ENCODE assay signal across 25 cellular contexts in the genomic region with DNA sequence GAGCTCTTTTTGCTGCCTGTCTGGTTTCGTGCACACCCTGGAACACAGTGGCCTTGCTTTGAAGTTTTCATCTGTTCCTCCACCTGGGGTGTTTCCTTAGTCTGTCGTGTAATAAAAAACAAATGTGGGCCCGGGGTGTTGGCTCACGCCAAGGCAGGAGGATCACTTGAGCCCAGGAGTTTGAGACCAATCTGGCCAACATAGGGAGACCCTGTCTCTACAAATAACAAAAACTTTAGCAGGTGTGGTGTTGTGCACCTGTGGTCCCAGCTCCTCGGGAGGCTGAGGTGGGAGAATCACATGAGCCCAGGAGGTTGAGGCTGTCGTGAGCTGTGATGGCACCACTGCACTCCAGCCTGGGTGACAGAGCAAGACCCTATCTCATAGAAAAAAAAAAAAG. TPM values are rescaled to one million over a fixed set of nuclear protein-coding genes. Genes with fewer than 3 reads are reported as not detected.
DNase-seq lines count a peak whose midpoint lies in the region; ATAC-seq, FAIRE-seq and TF ChIP-seq lines count a peak whose summit lies in the region.
"Had no signal": no experiment of that assay in that cellular context is flagged by ENCODE, and none has a peak within 500 bp of the region (broad histone marks: within the 10 kb centered on the region; RNA-seq: fewer than 3 reads in every experiment).

No MANE protein-coding gene starts in this region.

- ATAC-seq in left cardiac atrium: no peak
- ATAC-seq in sciatic nerve: no peak
- no peak for ATAC-seq in natural killer cell treated with Interleukin-12 subunit alpha and Interleukin-12 subunit beta and Interleukin-15 and Interleukin-18, amount 100 ng/mL, for 72 hours
- ATAC-seq: GM12878, HCT116 had no signal

- intact Hi-C loops in cardiac septum (cut with DNase I) (no loop called here), left cardiac atrium (cut with DNase I) (loop anchor here in 1 of 2 donors (10.0 kb wide), 1 partner anchor 74 kb away; no protein-coding TSS in a partner anchor), kidney (cut with DNase I) (no loop called here), sciatic nerve (cut with DNase I) (no loop called here)

- no peak overlapping the region for H3K27ac ChIP-seq in kidney (ENCODE audit: low read depth in 2 of 2, low read length in 2 of 2)
- H3K27ac ChIP-seq: HL-60 had no signal

- peaks cover 14% of the 10 kb centered on the region for H3K27me3 Mint-ChIP-seq in glutamatergic neuron (ENCODE audit: unreplicated experiment)
- H3K27me3 Mint-ChIP-seq in natural killer cell treated with Interleukin-12 subunit alpha and Interleukin-12 subunit beta and Interleukin-15 and Interleukin-18, amount 100 ng/mL, for 72 hours: peaks cover 24 to 29% of the 10 kb centered on the region in 2 donors

- no peak overlapping the region for H3K4me3 ChIP-seq in kidney (ENCODE audit: low read length in 2 of 2)
- H3K4me3 ChIP-seq: GM12878 had no signal

- no peak overlapping the region for H3K4me3 Mint-ChIP-seq in glutamatergic neuron (ENCODE audit: unreplicated experiment)
- no peak overlapping the region for H3K4me3 Mint-ChIP-seq in natural killer cell treated with Interleukin-12 subunit alpha and Interleukin-12 subunit beta and Interleukin-15 and Interleukin-18, amount 100 ng/mL, for 72 hours
- H3K4me3 Mint-ChIP-seq: CD4-positive, CD25-positive, alpha-beta regulatory T cell; HFFc6 had no signal

- no peak overlapping the region for H3K27ac Mint-ChIP-seq in glutamatergic neuron (ENCODE audit: unreplicated experiment)
- H3K27ac Mint-ChIP-seq in natural killer cell treated with Interleukin-12 subunit alpha and Interleukin-12 subunit beta and Interleukin-15 and Interleukin-18, amount 100 ng/mL, for 72 hours: no peak overlapping the region
- H3K27ac Mint-ChIP-seq: CD8-positive, alpha-beta memory T cell; HFFc6 had no signal

- DNase-seq in cardiac septum (ENCODE audit: low spot score): peak; percentile 59
- no peak for DNase-seq in left cardiac atrium
- DNase-seq in kidney: peak; percentile 13
- peak; percentile 13 for DNase-seq in sciatic nerve (ENCODE audit: low spot score)
- no peak for DNase-seq in glutamatergic neuron
- DNase-seq in natural killer cell treated with Interleukin-12 subunit alpha and Interleukin-12 subunit beta and Interleukin-15 and Interleukin-18, amount 100 ng/mL, for 72 hours (ENCODE audit: low spot score): no peak
- no peak for DNase-seq in NCI-H2171 treated with DMSO at 0.1 percent for 48 hours (lab: John Stamatoyannopoulos, UW)
- DNase-seq: 8988T; BE2C; C1 segment of cervical spinal cord; CD4-positive, CD25-positive, alpha-beta regulatory T cell; CD8-positive, alpha-beta memory T cell; COR-L47; DMS 273 treated with DMSO at 0.1 percent for 48 hours; DMS53; DND-41; EL; GOT3; H7; HFFc6 had no signal

- H3K9me3 Mint-ChIP-seq in glutamatergic neuron (ENCODE audit: unreplicated experiment): no peaks in the 10 kb centered on the region
- no peaks in the 10 kb centered on the region for H3K9me3 Mint-ChIP-seq in natural killer cell treated with Interleukin-12 subunit alpha and Interleukin-12 subunit beta and Interleukin-15 and Interleukin-18, amount 100 ng/mL, for 72 hours
- H3K9me3 Mint-ChIP-seq: CD8-positive, alpha-beta memory T cell; HFFc6 had no signal

- peaks cover 0 to 2% of the 10 kb centered on the region in 2 donors for H3K4me1 ChIP-seq in kidney (ENCODE audit: control insufficient read depth in 1 of 2, insufficient read depth in 1 of 2, low read depth in 1 of 2, low read length in 2 of 2)
- H3K4me1 ChIP-seq: BE2C had no signal

- H3K36me3 Mint-ChIP-seq in glutamatergic neuron (ENCODE audit: unreplicated experiment): no peaks in the 10 kb centered on the region
- H3K36me3 Mint-ChIP-seq in natural killer cell treated with Interleukin-12 subunit alpha and Interleukin-12 subunit beta and Interleukin-15 and Interleukin-18, amount 100 ng/mL, for 72 hours: no peaks in the 10 kb centered on the region
- H3K36me3 Mint-ChIP-seq: CD4-positive, CD25-positive, alpha-beta regulatory T cell; CD8-positive, alpha-beta memory T cell had no signal

- H3K36me3 ChIP-seq in kidney (ENCODE audit: control insufficient read depth in 1 of 2, insufficient read depth in 2 of 2, low read length in 2 of 2): no peaks in the 10 kb centered on the region
- H3K36me3 ChIP-seq: BE2C had no signal

- no peak overlapping the region for H3K9ac ChIP-seq in kidney (ENCODE audit: low read length in 2 of 2)

- peaks cover 2% of the 10 kb centered on the region for H3K4me1 Mint-ChIP-seq in glutamatergic neuron (ENCODE audit: low read depth, unreplicated experiment)
- H3K4me1 Mint-ChIP-seq in natural killer cell treated with Interleukin-12 subunit alpha and Interleukin-12 subunit beta and Interleukin-15 and Interleukin-18, amount 100 ng/mL, for 72 hours (ENCODE audit: low read depth in 2 of 2): peaks cover 0 to 3% of the 10 kb centered on the region in 2 donors

- FAIRE-seq in kidney (lab: Jason Lieb, UNC): no peak
- FAIRE-seq: GM12878 had no signal

- H3K9me3 ChIP-seq in kidney (ENCODE audit: control insufficient read depth in 1 of 2, low read length in 2 of 2): no peaks in the 10 kb centered on the region
- H3K9me3 ChIP-seq: BE2C had no signal

- TF ChIP-seq CTCF in kidney (IDR thresholded peaks at IDR 0.05; ENCODE audit: borderline replicate concordance, extremely low read depth, insufficient read depth): no peak
- TF ChIP-seq CTCF in glutamatergic neuron (IDR thresholded peaks at IDR 0.05; ENCODE audit: partially characterized antibody, unreplicated experiment): no peak

RNA-seq across cellular contexts. Expression of a gene that starts 4.5 kb away (rescaled TPM):
- total RNA-seq in cardiac septum (not detected), left cardiac atrium (under 1 TPM; 0.16 to 0.18 TPM), kidney (11.0 TPM), sciatic nerve (226 TPM), glutamatergic neuron (ENCODE audit: unreplicated experiment) (not detected)
- 0.65 TPM for polyA plus RNA-seq in kidney (ENCODE audit: insufficient read depth, low read depth, low replicate concordance)
- not detected for total RNA-seq in natural killer cell treated with Interleukin-12 subunit alpha and Interleukin-12 subunit beta and Interleukin-15 and Interleukin-18, amount 100 ng/mL, for 72 hours
- total RNA-seq: CD4-positive, CD25-positive, alpha-beta regulatory T cell; G401; GM12878; HFFc6; HT1080 had no signal
- polyA plus RNA-seq: CD8-positive, alpha-beta memory T cell; GM12878 had no signal

RNA-seq across cellular contexts. Expression of a gene that starts 57.7 kb away (rescaled TPM):
- 5.1 TPM for total RNA-seq in cardiac septum
- total RNA-seq in left cardiac atrium: 1 to 10 TPM; 5.8 to 6.1 TPM
- 27.1 TPM for total RNA-seq in kidney
- polyA plus RNA-seq in kidney (ENCODE audit: insufficient read depth, low read depth, low replicate concordance): 3.5 TPM
- total RNA-seq in sciatic nerve: 14.0 TPM
- 21.8 TPM for total RNA-seq in glutamatergic neuron (ENCODE audit: unreplicated experiment)
- 1 to 10 TPM; 1.9 to 2.7 TPM for total RNA-seq in natural killer cell treated with Interleukin-12 subunit alpha and Interleukin-12 subunit beta and Interleukin-15 and Interleukin-18, amount 100 ng/mL, for 72 hours

Comparison
In these comparisons a context has a peak if more than half of its experiments do, and no peak if none do; other contexts are left out.
1. DNase-seq: peak in cardiac septum (single experiment), kidney (single experiment) and sciatic nerve (single experiment); none in left cardiac atrium (single experiment), glutamatergic neuron (single experiment), natural killer cell treated with Interleukin-12 subunit alpha and Interleukin-12 subunit beta and Interleukin-15 and Interleukin-18, amount 100 ng/mL, for 72 hours (single experiment) and NCI-H2171 treated with DMSO at 0.1 percent for 48 hours (single experiment).
2. RNA of a gene that starts 4.5 kb away (total RNA-seq): 226 TPM in sciatic nerve (single experiment); 11.0 TPM in kidney (single experiment), 0.16 to 0.18 TPM in left cardiac atrium, not detected in cardiac septum (single experiment), not detected in glutamatergic neuron (single experiment) and not detected in natural killer cell treated with Interleukin-12 subunit alpha and Interleukin-12 subunit beta and Interleukin-15 and Interleukin-18, amount 100 ng/mL, for 72 hours; every median in the first group is over 10 times any median in the second.